9 cellular contexts compared by ENCODE assay signal in the genomic region with DNA sequence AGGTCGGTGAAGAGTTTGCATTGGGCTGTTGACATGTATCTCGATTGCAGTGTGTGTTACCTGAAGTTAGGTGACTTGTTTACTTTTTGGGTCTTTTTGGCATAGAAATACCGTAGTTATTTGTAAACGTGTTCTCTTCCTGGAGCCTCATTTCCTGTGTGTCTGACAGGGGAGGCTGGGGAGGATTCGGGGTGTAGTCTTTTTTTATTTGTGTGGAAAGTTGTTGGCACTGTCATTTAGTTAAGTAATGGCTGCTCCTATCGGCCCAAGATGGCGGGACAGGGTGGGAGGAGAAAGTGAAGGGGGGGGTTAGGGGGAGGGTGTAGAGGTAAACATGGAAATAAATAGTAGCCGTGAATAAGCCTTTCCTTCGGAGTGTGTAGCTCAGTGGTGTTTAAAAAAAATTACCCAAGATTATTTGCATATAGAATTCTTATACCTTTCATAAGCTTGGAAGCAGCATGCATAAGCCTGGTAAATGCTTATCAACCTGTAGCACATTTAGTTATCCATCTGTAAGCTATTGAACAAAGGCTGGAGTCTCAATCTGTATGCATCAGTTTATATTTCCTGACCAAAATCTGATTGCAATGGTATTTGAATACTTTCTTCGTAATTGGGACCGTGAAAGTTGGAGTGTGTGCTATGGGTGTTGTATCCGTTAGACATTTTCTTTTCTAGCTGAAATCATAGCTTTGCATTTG. TPM values are rescaled to one million over a fixed set of nuclear protein-coding genes. Genes with fewer than 3 reads are reported as not detected.
DNase-seq lines count a peak whose midpoint lies in the region; ATAC-seq and TF ChIP-seq lines count a peak whose summit lies in the region.
"Had no signal": no experiment of that assay in that cellular context is flagged by ENCODE, and none has a peak within 500 bp of the region (broad histone marks: within the 10 kb centered on the region; RNA-seq: fewer than 3 reads in every experiment).

No MANE protein-coding gene starts in this region.

- ATAC-seq in memory B cell (ENCODE audit: low read depth): no peak
- no peak for ATAC-seq in GM21619 (IDR thresholded peaks at IDR 0.05; ENCODE audit: unreplicated experiment)

- no peaks in the 10 kb centered on the region for H3K27me3 Mint-ChIP-seq in memory B cell

- H3K4me3 ChIP-seq in LNCaP clone FGC (ENCODE audit: low read depth, low read length) (peak overlapping the region; percentile 83), dorsolateral prefrontal cortex (peak overlapping the region; percentile 48 to 98 (median 91)), stomach (peak overlapping the region; percentile 70 to 99 (median 82))

- no peaks in the 10 kb centered on the region for H3K9me3 ChIP-seq in stomach

- H3K4me1 Mint-ChIP-seq in memory B cell: peaks cover 5% of the 10 kb centered on the region

- no peak for TF ChIP-seq EP300 in stomach (IDR thresholded peaks at IDR 0.05)

- H3K36me3 ChIP-seq in stomach: no peaks in the 10 kb centered on the region

- peak; percentile 44 for DNase-seq in G401 (ENCODE audit: low spot score)
- DNase-seq in LNCaP clone FGC (ENCODE audit: low read depth): peak; percentile 50
- DNase-seq in activated CD4-positive, CD25-positive, alpha-beta regulatory T cell treated with anti-CD3 and anti-CD28 coated beads, Interleukin-2, amount 50 U/mL, for 72 hours: peak; percentile 38
- peak in 3 of 10 donors; percentile 17 to 25 (median 21) for DNase-seq in dorsolateral prefrontal cortex
- no peak for DNase-seq in memory B cell (ENCODE audit: low spot score in 2 of 2)
- peak; percentile 35 for DNase-seq in stomach
- no peak for DNase-seq in SK-N-DZ (ENCODE audit: low spot score)

- peaks cover 0 to 63% (median 32%) of the 10 kb centered on the region in 4 donors for H3K4me1 ChIP-seq in stomach

- in situ Hi-C loops in G401 (cut with HindIII; ENCODE audit: low sequenced_read_pairs): no loop called here

- no peaks in the 10 kb centered on the region for H3K9me3 Mint-ChIP-seq in memory B cell

- no peak for TF ChIP-seq CTCF in LNCaP clone FGC (IDR thresholded peaks at IDR 0.05; ENCODE audit: control insufficient read depth, extremely low read depth, insufficient read depth)
- peak in 1 of 56 donors; percentile 22 for TF ChIP-seq CTCF in dorsolateral prefrontal cortex (IDR thresholded peaks at IDR 0.05 in 54 of 56, conservative IDR thresholded peaks at IDR 0.05 in 2 of 56; ENCODE audit: low read depth in 1 of 56, partially characterized antibody in 56 of 56)
- TF ChIP-seq CTCF in stomach (IDR thresholded peaks at IDR 0.05): no peak

- no peaks in the 10 kb centered on the region for H3K27me3 ChIP-seq in dorsolateral prefrontal cortex
- no peaks in the 10 kb centered on the region for H3K27me3 ChIP-seq in stomach

- H3K36me3 Mint-ChIP-seq in memory B cell: no peaks in the 10 kb centered on the region

- peak overlapping the region; percentile 92 for H3K4me3 Mint-ChIP-seq in memory B cell

- peak overlapping the region; percentile 87 for H3K27ac Mint-ChIP-seq in memory B cell

- no peak for TF ChIP-seq POLR2A in stomach (IDR thresholded peaks at IDR 0.05)

- intact Hi-C loops in dorsolateral prefrontal cortex (cut with DNase I) (loop anchor here (5.0 kb wide), 3 partner anchors 198 to 332 kb away; a partner anchor contains a TSS), stomach (cut with DNase I; ENCODE audit: low total_unique reads) (no loop called here)

- 0 to 1% (median 1%) methylated on average over 11 to 12 of the region's 12 CpGs for WGBS in stomach, 5 donors

- H3K27ac ChIP-seq in dorsolateral prefrontal cortex (peak overlapping the region; percentile 87 to 100 (median 98)), stomach (peak overlapping the region; percentile 97 to 100 (median 100))

RNA-seq across cellular contexts. Expression of a gene that starts 1.6 kb away (rescaled TPM):
- 9.9 and 17.3 TPM in 2 replicates for total RNA-seq in G401 (2014; rRNA removed; shearing (Covaris generic))
- total RNA-seq in dorsolateral prefrontal cortex (10 to 100 TPM; 18.4 to 72.2 (median 34.4) TPM), stomach (100 to 1,000 TPM in 1 of 5 donors, 10 to 100 TPM in 4; 40.6 to 105 (median 56.6) TPM)
- 10 to 100 TPM in 1 of 3 donors, 1 to 10 TPM in 2; 7.0 to 11.5 (median 10.0) TPM for polyA plus RNA-seq in stomach
- polyA plus RNA-seq in SK-N-DZ (2014; cell fraction: cytosol; rRNA removed): 14.5 and 17.6 TPM in 2 replicates
- polyA plus RNA-seq in SK-N-DZ (2014; cell fraction: nucleus; rRNA removed): 21.5 and 29.7 TPM in 2 replicates

RNA-seq across cellular contexts. Expression of a gene that starts 30.8 kb away (rescaled TPM):
- total RNA-seq in G401 (2014; rRNA removed; shearing (Covaris generic)): not detected in 2 replicates
- not detected for total RNA-seq in dorsolateral prefrontal cortex
- total RNA-seq in stomach: not detected
- polyA plus RNA-seq in stomach: not detected
- polyA plus RNA-seq in SK-N-DZ (2014; cell fraction: cytosol; rRNA removed): not detected in 2 replicates
- not detected in 2 replicates for polyA plus RNA-seq in SK-N-DZ (2014; cell fraction: nucleus; rRNA removed)
- total RNA-seq: frontal cortex had no signal

Comparison
In these comparisons a context has a peak if more than half of its experiments do, and no peak if none do; other contexts are left out.
1. DNase-seq: peak in G401 (single experiment), LNCaP clone FGC (single experiment), activated CD4-positive, CD25-positive, alpha-beta regulatory T cell treated with anti-CD3 and anti-CD28 coated beads, Interleukin-2, amount 50 U/mL, for 72 hours (single experiment) and stomach (single experiment); none in memory B cell (0 of 2) and SK-N-DZ (single experiment).
2. Peak in every context shown above with its lines, with median percentiles within 50 percentile points of each other: H3K4me3 ChIP-seq.